Comparison of ENCODE assay signal across 22 cellular contexts in the genomic region with DNA sequence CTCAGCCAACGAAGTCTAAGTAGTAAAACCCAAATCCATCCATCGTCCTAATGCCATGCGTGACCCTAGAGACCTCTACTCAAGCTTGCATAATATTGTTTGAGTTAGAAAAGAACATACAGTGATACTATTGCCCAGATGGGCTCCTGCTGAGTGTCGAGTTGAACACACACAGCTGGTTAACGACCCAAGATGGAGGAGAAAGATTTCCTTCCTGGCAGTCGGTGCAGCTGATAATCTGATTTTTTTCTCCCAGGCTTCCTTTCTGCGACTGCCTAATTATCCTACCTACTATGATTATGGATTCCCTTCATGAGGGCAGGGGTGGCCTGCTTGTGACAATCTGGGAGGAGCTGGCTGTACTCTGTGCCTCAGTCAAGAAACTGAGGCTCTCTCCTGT.
DNase-seq lines count a peak whose midpoint lies in the region; ATAC-seq and TF ChIP-seq lines count a peak whose summit lies in the region.
"Had no signal": no experiment of that assay in that cellular context is flagged by ENCODE, and none has a peak within 500 bp of the region (broad histone marks: within the 10 kb centered on the region; RNA-seq: fewer than 3 reads in every experiment).

No MANE protein-coding gene starts in this region.

- DNase-seq in NCI-H82 (lab: John Stamatoyannopoulos, UW) (peak; percentile 26), NCI-H82 treated with DMSO at 0.1 percent for 48 hours (lab: John Stamatoyannopoulos, UW; ENCODE audit: unreplicated experiment) (no peak), mesothelial cell of epicardium (ENCODE audit: low spot score in 2 of 2, unreplicated experiment in 2 of 2) (no peak), upper lobe of right lung (no peak), GM19238 (ENCODE audit: insufficient read length, low spot score) (no peak)
- DNase-seq in effector memory CD8-positive, alpha-beta T cell = no peak
- DNase-seq in activated CD8-positive, alpha-beta memory T cell treated with anti-CD3 and anti-CD28 coated beads, Interleukin-2, amount 50 U/mL, for 4 hours = no peak
- DNase-seq: DMS79, GM23248, KG1, NCI-H1105, NCI-H1694, NCI-H226, NCI-H510A treated with DMSO at 0.1 percent for 48 hours, NCI-H774, Peyer's patch, SJCRH30 had no signal

- H3K4me1 ChIP-seq in upper lobe of right lung = no peaks in the 10 kb centered on the region
- H3K4me1 ChIP-seq: A549, HAP-1, Peyer's patch, SJCRH30 had no signal

- H3K27ac ChIP-seq in VCaP = peak overlapping the region; percentile 63; the same call in 1 of the 2 replicates
- no peak overlapping the region for H3K27ac ChIP-seq in upper lobe of right lung
- H3K27ac ChIP-seq: A549, GM23248, Peyer's patch, SJCRH30 had no signal

- no peaks in the 10 kb centered on the region for H3K36me3 ChIP-seq in upper lobe of right lung
- H3K36me3 ChIP-seq: HAP-1, Peyer's patch, SJCRH30 had no signal

- H3K27me3 Mint-ChIP-seq in mesothelial cell of epicardium (ENCODE audit: low read depth) = no peaks in the 10 kb centered on the region
- peaks cover 9 to 21% of the 10 kb centered on the region in 2 donors for H3K27me3 Mint-ChIP-seq in effector memory CD8-positive, alpha-beta T cell

- TF ChIP-seq CTCF in VCaP (conservative IDR thresholded peaks at IDR 0.05) = no peak
- TF ChIP-seq CTCF in mesothelial cell of epicardium (IDR thresholded peaks at IDR 0.05; ENCODE audit: unreplicated experiment) = no peak
- TF ChIP-seq CTCF in upper lobe of right lung (IDR thresholded peaks at IDR 0.05) = no peak

- H3K4me3 Mint-ChIP-seq in mesothelial cell of epicardium = no peak overlapping the region
- no peak overlapping the region for H3K4me3 Mint-ChIP-seq in effector memory CD8-positive, alpha-beta T cell
- H3K4me3 Mint-ChIP-seq: B cell, CD14-positive monocyte had no signal

- no peaks in the 10 kb centered on the region for H3K36me3 Mint-ChIP-seq in mesothelial cell of epicardium
- H3K36me3 Mint-ChIP-seq in effector memory CD8-positive, alpha-beta T cell (ENCODE audit: insufficient read depth) = no peaks in the 10 kb centered on the region
- H3K36me3 Mint-ChIP-seq: CD14-positive monocyte had no signal

- peak overlapping the region; percentile 41 for H3K27ac Mint-ChIP-seq in mesothelial cell of epicardium
- H3K27ac Mint-ChIP-seq in effector memory CD8-positive, alpha-beta T cell = no peak overlapping the region
- H3K27ac Mint-ChIP-seq: B cell, CD14-positive monocyte had no signal

- H3K9me3 ChIP-seq in upper lobe of right lung = no peaks in the 10 kb centered on the region
- H3K9me3 ChIP-seq: A549, HAP-1, Peyer's patch, SJCRH30 had no signal

- H3K27me3 ChIP-seq in upper lobe of right lung = no peaks in the 10 kb centered on the region
- H3K27me3 ChIP-seq: Peyer's patch had no signal

- no peaks in the 10 kb centered on the region for H3K9me3 Mint-ChIP-seq in mesothelial cell of epicardium
- H3K9me3 Mint-ChIP-seq in effector memory CD8-positive, alpha-beta T cell = no peaks in the 10 kb centered on the region
- H3K9me3 Mint-ChIP-seq: CD14-positive monocyte had no signal

- H3K4me3 ChIP-seq in upper lobe of right lung = no peak overlapping the region
- H3K4me3 ChIP-seq: A549, GM23248, HAP-1, Peyer's patch, SJCRH30 had no signal

- peak; percentile 25 for ATAC-seq in upper lobe of right lung
- ATAC-seq in effector memory CD8-positive, alpha-beta T cell (replicated peaks) = no peak
- ATAC-seq: A549 had no signal

- intact Hi-C loops in upper lobe of right lung (cut with DNase I) = no loop called here

- H3K4me1 Mint-ChIP-seq in mesothelial cell of epicardium = peaks cover 17% of the 10 kb centered on the region
- H3K4me1 Mint-ChIP-seq in effector memory CD8-positive, alpha-beta T cell (ENCODE audit: low read depth in 2 of 2) = peaks cover 0 to 2% of the 10 kb centered on the region in 2 donors
- H3K4me1 Mint-ChIP-seq: CD14-positive monocyte had no signal
